Comparison of ENCODE assay signal across 5 cellular contexts in the genomic region with DNA sequence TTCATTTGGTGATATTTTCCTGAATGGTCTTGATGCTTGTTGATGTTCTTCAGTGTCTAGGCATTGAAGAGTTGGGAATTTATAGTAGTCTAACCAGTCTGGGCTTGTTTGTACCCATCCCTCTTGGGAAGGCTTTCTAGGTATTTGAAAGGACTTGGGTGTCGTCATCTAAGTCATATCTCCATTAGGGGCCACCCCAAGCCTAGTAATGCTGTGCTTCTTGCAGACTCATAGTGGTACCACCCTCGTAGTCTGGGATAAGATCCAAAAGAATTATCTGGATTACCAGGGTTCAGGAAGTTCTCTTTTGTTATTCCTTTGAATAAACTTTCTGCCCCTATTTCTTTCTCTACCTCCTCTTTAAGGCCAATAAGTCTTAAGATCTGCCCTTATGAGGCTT.
"Had no signal": no experiment of that assay in that cellular context is flagged by ENCODE, and none has a peak within 500 bp of the region (broad histone marks: within the 10 kb centered on the region; RNA-seq: fewer than 3 reads in every experiment).

No MANE protein-coding gene starts in this region.

- ATAC-seq: GM23338, K562 had no signal

- H3K4me1 Mint-ChIP-seq: GM23338, H9 had no signal

- DNase-seq: H9, HCEC 1CT, IMR-90 had no signal

- H3K4me3 Mint-ChIP-seq: GM23338, H9 had no signal

- H3K9me3 Mint-ChIP-seq: GM23338 had no signal

- H3K27ac Mint-ChIP-seq: GM23338, H9 had no signal

- H3K4me3 ChIP-seq: GM23338, K562 had no signal
